Comparison of ENCODE assay signal across 8 cellular contexts in the genomic region with DNA sequence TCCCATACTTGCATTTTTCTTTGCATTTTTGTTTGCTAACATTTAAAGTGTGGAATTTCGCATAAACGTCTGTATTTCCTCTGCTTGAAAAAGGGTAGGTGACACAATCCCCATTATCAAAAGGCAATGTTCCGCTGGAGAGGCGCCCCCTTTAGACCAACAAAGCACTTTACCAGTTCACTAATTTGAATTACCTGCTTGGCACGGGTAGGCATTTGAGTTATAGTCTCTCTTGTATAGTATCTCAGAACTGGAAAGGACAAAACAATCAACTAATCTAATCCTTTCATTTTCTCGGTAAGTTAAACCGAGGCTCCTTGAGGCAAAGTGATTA. TPM values are rescaled to one million over a fixed set of nuclear protein-coding genes. Genes with fewer than 3 reads are reported as not detected.
A peak's percentile ranks its signal among the peaks of the same experiment; 100 is the strongest.
DNase-seq lines count a peak whose midpoint lies in the region; ATAC-seq and TF ChIP-seq lines count a peak whose summit lies in the region.
"Had no signal": no experiment of that assay in that cellular context is flagged by ENCODE, and none has a peak within 500 bp of the region (broad histone marks: within the 10 kb centered on the region; RNA-seq: fewer than 3 reads in every experiment).

No MANE protein-coding gene starts in this region.

- H2AFZ ChIP-seq in Karpas-422 (ENCODE audit: low read length), result no peak overlapping the region

- intact Hi-C loops in mucosa of descending colon (cut with DNase I, micrococcal nuclease), result no loop called here
- intact Hi-C loops in upper lobe of right lung (cut with DNase I), result no loop called here

- no peaks in the 10 kb centered on the region for H3K36me3 ChIP-seq in Karpas-422 (ENCODE audit: insufficient read depth, low read length)
- no peaks in the 10 kb centered on the region for H3K36me3 ChIP-seq in SK-N-MC (ENCODE audit: insufficient read depth, low read length)
- no peaks in the 10 kb centered on the region for H3K36me3 ChIP-seq in endocrine pancreas (ENCODE audit: control insufficient read depth, insufficient read depth, low read length)
- H3K36me3 ChIP-seq in mucosa of descending colon (ENCODE audit: low read depth), result no peaks in the 10 kb centered on the region
- no peaks in the 10 kb centered on the region for H3K36me3 ChIP-seq in upper lobe of right lung
- H3K36me3 ChIP-seq: neutrophil had no signal

- ATAC-seq in GM18498 (IDR thresholded peaks at IDR 0.05; ENCODE audit: unreplicated experiment), result peak; percentile 60
- peak; percentile 37 for ATAC-seq in mucosa of descending colon
- ATAC-seq in upper lobe of right lung, result peak; percentile 74

- peak overlapping the region; percentile 69 for H3K4me2 ChIP-seq in Karpas-422 (ENCODE audit: low read depth, low read length, poor library complexity, severe bottlenecking)

- H3K27ac ChIP-seq in Karpas-422 (ENCODE audit: low read length) (no peak overlapping the region), SK-N-MC (no peak overlapping the region), upper lobe of right lung (no peak overlapping the region)
- H3K27ac ChIP-seq: neutrophil had no signal

- H4K20me1 ChIP-seq in Karpas-422 (ENCODE audit: insufficient read depth, low read depth, low read length), result no peaks in the 10 kb centered on the region

- H3K9ac ChIP-seq in Karpas-422 (ENCODE audit: low read length), result no peak overlapping the region
- peak overlapping the region; percentile 62 for H3K9ac ChIP-seq in SK-N-MC (ENCODE audit: insufficient read length)
- H3K9ac ChIP-seq in endocrine pancreas (ENCODE audit: control insufficient read depth, insufficient read depth, low read length), result peak overlapping the region; percentile 73

- no peaks in the 10 kb centered on the region for H3K79me2 ChIP-seq in Karpas-422 (ENCODE audit: low read length)

- H3K4me3 ChIP-seq in Karpas-422 (ENCODE audit: low read length) (no peak overlapping the region), SK-N-MC (peak overlapping the region; percentile 92), endocrine pancreas (ENCODE audit: control insufficient read depth, insufficient read depth, low read length) (peak overlapping the region; percentile 90), mucosa of descending colon (no peak overlapping the region), upper lobe of right lung (peak overlapping the region; percentile 59)

- no peaks in the 10 kb centered on the region for H3K9me3 ChIP-seq in Karpas-422 (ENCODE audit: low read length)
- no peaks in the 10 kb centered on the region for H3K9me3 ChIP-seq in SK-N-MC (ENCODE audit: low read depth, low read length)
- H3K9me3 ChIP-seq in endocrine pancreas (ENCODE audit: control insufficient read depth, low read length), result no peaks in the 10 kb centered on the region
- no peaks in the 10 kb centered on the region for H3K9me3 ChIP-seq in mucosa of descending colon
- no peaks in the 10 kb centered on the region for H3K9me3 ChIP-seq in upper lobe of right lung
- H3K9me3 ChIP-seq: neutrophil had no signal

- no peak for TF ChIP-seq CTCF in mucosa of descending colon (IDR thresholded peaks at IDR 0.05)
- TF ChIP-seq CTCF in upper lobe of right lung (IDR thresholded peaks at IDR 0.05), result peak; percentile 39

- peak; percentile 51 for DNase-seq in H4 (ENCODE audit: low spot score)
- no peak for DNase-seq in Karpas-422
- no peak for DNase-seq in SK-N-MC (ENCODE audit: low read depth, low spot score)
- DNase-seq in mucosa of descending colon, result no peak
- DNase-seq in upper lobe of right lung, result no peak

- H3K9me2 ChIP-seq in Karpas-422 (replicated peaks; ENCODE audit: insufficient read depth, low read length), result no peaks in the 10 kb centered on the region

- peaks cover 5% of the 10 kb centered on the region; the same call in 1 of the 2 replicates for H3K4me1 ChIP-seq in Karpas-422 (ENCODE audit: low read length)
- H3K4me1 ChIP-seq in endocrine pancreas (ENCODE audit: control insufficient read depth, insufficient read depth, low read length), result peaks cover 5% of the 10 kb centered on the region
- peaks cover 14% of the 10 kb centered on the region for H3K4me1 ChIP-seq in mucosa of descending colon (ENCODE audit: low read depth)
- H3K4me1 ChIP-seq in upper lobe of right lung, result peaks cover 9% of the 10 kb centered on the region

- no peaks in the 10 kb centered on the region for H3K27me3 ChIP-seq in Karpas-422 (ENCODE audit: low read length)
- H3K27me3 ChIP-seq in endocrine pancreas (ENCODE audit: control insufficient read depth, insufficient read depth, low read length), result no peaks in the 10 kb centered on the region
- H3K27me3 ChIP-seq in upper lobe of right lung, result peaks cover 21% of the 10 kb centered on the region

RNA-seq across cellular contexts. Expression of a gene that starts 0.8 kb away (rescaled TPM):
- not detected in 2 replicates for total RNA-seq in H4 (2014; rRNA removed; shearing (Covaris generic))
- total RNA-seq in Karpas-422 (2014; rRNA removed; shearing (Covaris generic); ENCODE audit: low replicate concordance), result not detected in 2 replicates
- total RNA-seq in mucosa of descending colon (under 1 TPM in 2 of 3 donors, not detected in 1; 0.09 to 0.10 TPM), upper lobe of right lung (not detected)

Comparison
In these comparisons a context has a peak if more than half of its experiments do, and no peak if none do; other contexts are left out.
1. H3K4me3 ChIP-seq: peak in SK-N-MC (single experiment), endocrine pancreas (single experiment) and upper lobe of right lung (single experiment); none in Karpas-422 (single experiment) and mucosa of descending colon (single experiment).
2. Peak in every context shown above with its lines, with median percentiles within 50 percentile points of each other: ATAC-seq.